24 cellular contexts compared by ENCODE assay signal in the genomic region with DNA sequence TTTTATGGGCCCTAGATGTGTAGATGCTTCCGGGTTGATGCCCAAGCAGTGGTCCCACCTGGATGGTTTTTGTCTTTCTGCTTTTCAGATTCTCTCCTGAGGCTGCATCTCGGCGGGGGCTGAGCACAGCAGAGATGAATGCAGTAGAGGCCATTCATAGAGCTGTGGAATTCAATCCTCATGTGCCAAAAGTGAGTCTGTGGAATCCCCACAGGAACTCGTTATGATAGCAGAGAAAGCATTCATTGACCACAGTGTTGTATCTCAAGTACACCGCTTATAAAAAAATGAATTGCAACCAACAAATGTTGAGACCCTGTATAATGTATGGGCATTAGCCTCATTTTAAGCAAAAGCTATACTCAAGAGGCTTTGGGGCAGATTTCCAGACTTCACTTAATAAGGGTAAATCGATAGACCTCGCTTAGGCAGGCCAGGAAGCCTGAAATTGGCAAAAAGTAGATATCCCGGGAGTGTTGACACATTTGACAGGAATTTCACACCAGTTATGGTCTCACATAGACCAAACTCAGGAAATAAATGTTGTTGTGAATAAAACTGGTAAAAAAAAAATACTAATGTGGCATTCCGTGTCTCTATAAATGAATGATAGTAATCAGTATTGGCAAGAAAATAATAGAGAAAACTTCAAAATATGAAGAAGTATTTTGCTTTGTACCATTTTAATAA.
"Had no signal": no experiment of that assay in that cellular context is flagged by ENCODE, and none has a peak within 500 bp of the region (broad histone marks: within the 10 kb centered on the region; RNA-seq: fewer than 3 reads in every experiment).

No MANE protein-coding gene starts in this region.

- H3K36me3 Mint-ChIP-seq: natural killer cell had no signal

- H3K27me3 Mint-ChIP-seq: stimulated activated memory B cell treated with anti-CD40 and anti-IgM and Interleukin-4, amounts not matched to agents 10 μg/mL and 1 μg/mL and 100 μg/mL, for 72 hours; stimulated activated naive CD8-positive, alpha-beta T cell treated with anti-CD3 and anti-CD28 coated beads, Interleukin-15, Interleukin-2, amounts not matched to agents 100 ng/mL and 50 ng/mL, for 24 hours had no signal

- H3K9me3 Mint-ChIP-seq: natural killer cell; neural crest cell; stimulated activated naive CD8-positive, alpha-beta T cell treated with anti-CD3 and anti-CD28 coated beads, Interleukin-15, Interleukin-2, amounts not matched to agents 100 ng/mL and 50 ng/mL, for 24 hours had no signal

- H3K27ac ChIP-seq: coronary artery, heart right ventricle, parathyroid adenoma, psoas muscle, right lobe of liver, spleen, thoracic aorta, transverse colon had no signal

- DNase-seq: effector memory CD4-positive, alpha-beta T cell; hypothalamus; kidney glomerular epithelial cell; natural killer cell; occipital lobe; psoas muscle; retina; right lobe of liver; spleen; stimulated activated CD4-positive, alpha-beta T cell treated with anti-CD3 and anti-CD28 coated beads, Interleukin-15, amount 100 ng/mL, for 24 hours; stimulated activated CD4-positive, alpha-beta T cell treated with anti-CD3 and anti-CD28 coated beads, Interleukin-1b, Interleukin-23, amount 100 ng/mL, for 48 hours; stimulated activated CD4-positive, alpha-beta T cell treated with anti-CD3 and anti-CD28 coated beads, Interleukin-4, amount 100 ng/mL, for 24 hours; transverse colon had no signal

- H3K4me1 ChIP-seq: parathyroid adenoma, psoas muscle, right lobe of liver, spleen, transverse colon had no signal

- H3K4me1 Mint-ChIP-seq: natural killer cell; neural crest cell; stimulated activated memory B cell treated with anti-CD40 and anti-IgM and Interleukin-4, amounts not matched to agents 10 μg/mL and 1 μg/mL and 100 μg/mL, for 72 hours had no signal

- H3K9me3 ChIP-seq: psoas muscle, right lobe of liver, spleen, thoracic aorta, transverse colon had no signal

- H3K27ac Mint-ChIP-seq: natural killer cell; stimulated activated memory B cell treated with anti-CD40 and anti-IgM and Interleukin-4, amounts not matched to agents 10 μg/mL and 1 μg/mL and 100 μg/mL, for 72 hours; stimulated activated naive CD8-positive, alpha-beta T cell treated with anti-CD3 and anti-CD28 coated beads, Interleukin-15, Interleukin-2, amounts not matched to agents 100 ng/mL and 50 ng/mL, for 24 hours had no signal

- H3K4me3 Mint-ChIP-seq: natural killer cell; neural crest cell; stimulated activated memory B cell treated with anti-CD40 and anti-IgM and Interleukin-4, amounts not matched to agents 10 μg/mL and 1 μg/mL and 100 μg/mL, for 72 hours; stimulated activated naive CD8-positive, alpha-beta T cell treated with anti-CD3 and anti-CD28 coated beads, Interleukin-15, Interleukin-2, amounts not matched to agents 100 ng/mL and 50 ng/mL, for 24 hours had no signal

- H3K9ac ChIP-seq: parathyroid adenoma had no signal

- H3K27me3 ChIP-seq: heart right ventricle, right lobe of liver, spleen, transverse colon had no signal

- FAIRE-seq: endometrium, frontal cortex, islet of Langerhans had no signal

- H2AFZ ChIP-seq: parathyroid adenoma had no signal

- H3K79me2 ChIP-seq: parathyroid adenoma had no signal

- ATAC-seq: esophagus mucosa; natural killer cell; psoas muscle; right lobe of liver; stimulated activated memory B cell treated with anti-CD40 and anti-IgM and Interleukin-4, amounts not matched to agents 10 μg/mL and 1 μg/mL and 100 μg/mL, for 72 hours had no signal
